14 cellular contexts compared by ENCODE assay signal in genomic region chr20:58019027-58019849, GRCh38.
DNase-seq lines count a peak whose midpoint lies in the region; TF ChIP-seq lines count a peak whose summit lies in the region.
"Had no signal": no experiment of that assay in that cellular context is flagged by ENCODE, and none has a peak within 500 bp of the region (broad histone marks: within the 10 kb centered on the region; RNA-seq: fewer than 3 reads in every experiment).

No MANE protein-coding gene starts in this region.

- no peaks in the 10 kb centered on the region for H3K36me3 ChIP-seq in brain microvascular endothelial cell (replicated peaks)
- H3K36me3 ChIP-seq: left lung, neutrophil, uterus had no signal

- H3K27ac ChIP-seq in brain microvascular endothelial cell: peak overlapping the region; percentile 1
- H3K27ac ChIP-seq: left lung, neutrophil, uterus had no signal

- DNase-seq in AG09309 (ENCODE audit: low read depth) (peak; percentile 58), HT1080 (ENCODE audit: low read depth) (peak; percentile 80), brain microvascular endothelial cell (peak; percentile 84), non-pigmented ciliary epithelial cell (ENCODE audit: low read depth) (peak; percentile 76), CD1c-positive myeloid dendritic cell (ENCODE audit: extremely low spot score) (no peak), medulla oblongata (ENCODE audit: extremely low spot score) (no peak), NCI-H1092 (lab: John Stamatoyannopoulos, UW) (no peak), NCI-H1694 (lab: John Stamatoyannopoulos, UW) (no peak)
- DNase-seq: activated CD8-positive, alpha-beta memory T cell treated with anti-CD3 and anti-CD28 coated beads, Interleukin-2, amount 10 ng/mL, durations not matched to agents 7 days and 5 days; activated naive CD8-positive, alpha-beta T cell treated with anti-CD3 and anti-CD28 coated beads for 36 hours; left lung; NCI-H2227 treated with DMSO at 0.1 percent for 48 hours; uterus had no signal

- H3K27me3 ChIP-seq in brain microvascular endothelial cell (replicated peaks): no peaks in the 10 kb centered on the region
- H3K27me3 ChIP-seq: neutrophil, uterus had no signal

- in situ Hi-C loops in brain microvascular endothelial cell (cut with HindIII; ENCODE audit: low pct_ligation_motif_present, low sequenced_read_pairs): no loop called here

- TF ChIP-seq CTCF in AG09309 (IDR thresholded peaks at IDR 0.05; ENCODE audit: control insufficient read depth, insufficient read depth, low read depth, low read length, missing control alignments) (no peak), brain microvascular endothelial cell (IDR thresholded peaks at IDR 0.05; ENCODE audit: low read depth, low read length, missing control alignments) (no peak)

- H3K4me3 ChIP-seq in AG09309 (ENCODE audit: control insufficient read depth, low read depth, low read length): no peak overlapping the region
- no peak overlapping the region for H3K4me3 ChIP-seq in brain microvascular endothelial cell (ENCODE audit: low read depth, low read length)
- H3K4me3 ChIP-seq: left lung, uterus had no signal

Comparison
In these comparisons a context has a peak if more than half of its experiments do, and no peak if none do; other contexts are left out.
1. DNase-seq: peak in AG09309 (single experiment), HT1080 (single experiment), brain microvascular endothelial cell (single experiment) and non-pigmented ciliary epithelial cell (single experiment); none in CD1c-positive myeloid dendritic cell (single experiment), medulla oblongata (single experiment), NCI-H1092 (single experiment) and NCI-H1694 (single experiment).